14 cellular contexts compared by ENCODE assay signal in genomic region chr18:72107647-72108046, GRCh38.
DNase-seq lines count a peak whose midpoint lies in the region; ATAC-seq, FAIRE-seq and TF ChIP-seq lines count a peak whose summit lies in the region.
"Had no signal": no experiment of that assay in that cellular context is flagged by ENCODE, and none has a peak within 500 bp of the region (broad histone marks: within the 10 kb centered on the region; RNA-seq: fewer than 3 reads in every experiment).

No MANE protein-coding gene starts in this region.

- H4K20me1 ChIP-seq in GM23338 (replicated peaks; ENCODE audit: insufficient read depth) (no peaks in the 10 kb centered on the region), endothelial cell of umbilical vein (replicated peaks; ENCODE audit: control insufficient read depth, extremely low read depth, insufficient read depth, low read length) (no peaks in the 10 kb centered on the region)

- H3K4me1 ChIP-seq in GM23338 (ENCODE audit: insufficient read depth) (no peaks in the 10 kb centered on the region), endothelial cell of umbilical vein (ENCODE audit: control insufficient read depth, extremely low read depth, insufficient read depth, low read length) (no peaks in the 10 kb centered on the region), neuronal stem cell (ENCODE audit: control insufficient read depth in 2 of 2, insufficient read depth in 1 of 2, low read depth in 1 of 2, low read length in 2 of 2) (peaks cover 0 to 5% of the 10 kb centered on the region in 2 donors)
- H3K4me1 ChIP-seq: Caco-2 had no signal

- no peaks in the 10 kb centered on the region for H3F3A ChIP-seq in GM23338 (replicated peaks; ENCODE audit: low read depth)

- peak; percentile 46 for DNase-seq in GM23338 (ENCODE audit: low spot score)
- DNase-seq in NCI-H748 treated with DMSO at 0.1 percent for 48 hours (lab: John Stamatoyannopoulos, UW) = peak; percentile 53
- DNase-seq in endothelial cell of umbilical vein (ENCODE audit: low read depth, low spot score) = peak; percentile 1
- DNase-seq in neuronal stem cell (ENCODE audit: low spot score) = peak; percentile 56
- DNase-seq in OCI-M2 (lab: John Stamatoyannopoulos, UW; ENCODE audit: unreplicated experiment) = no peak
- no peak for DNase-seq in stimulated activated CD4-positive, alpha-beta T cell treated with anti-CD3 and anti-CD28 coated beads, Interleukin-2, amount 100 ng/mL, for 48 hours
- DNase-seq: activated effector memory CD4-positive, alpha-beta T cell treated with anti-CD3 and anti-CD28 coated beads, Interleukin-2, amount 50 U/mL, for 16 hours; Caco-2; cortex of kidney; NCI-H1436 treated with DMSO at 0.1 percent for 48 hours; right cardiac atrium had no signal

- no peak overlapping the region for H2BK12ac ChIP-seq in neuronal stem cell (ENCODE audit: low read length)

- H3K4ac ChIP-seq in neuronal stem cell (ENCODE audit: low read length) = no peak overlapping the region

- H3K9me3 ChIP-seq in endothelial cell of umbilical vein (replicated peaks; ENCODE audit: control insufficient read depth, insufficient read depth, low read length) (no peaks in the 10 kb centered on the region), neuronal stem cell (replicated peaks in 1 of 2; ENCODE audit: control insufficient read depth in 2 of 2, insufficient read depth in 1 of 2, low read depth in 1 of 2, low read length in 2 of 2) (no peaks in the 10 kb centered on the region)
- H3K9me3 ChIP-seq: Caco-2 had no signal

- no peak overlapping the region for H3K4me3 Mint-ChIP-seq in GM23338
- H3K4me3 Mint-ChIP-seq in activated T-helper 17 cell treated with anti-CD3 and anti-CD28 coated beads, Interleukin-2, amount 50 U/mL, for 72 hours = no peak overlapping the region
- H3K4me3 Mint-ChIP-seq: type B pancreatic cell had no signal

- H3K9me2 ChIP-seq in GM23338 (ENCODE audit: insufficient read depth) = no peaks in the 10 kb centered on the region

- no peak overlapping the region for H4K91ac ChIP-seq in neuronal stem cell (ENCODE audit: low read depth, low read length, poor library complexity)

- H3K4me1 Mint-ChIP-seq in GM23338 = no peaks in the 10 kb centered on the region; the same call in 2 of the 3 replicates
- H3K4me1 Mint-ChIP-seq in activated T-helper 17 cell treated with anti-CD3 and anti-CD28 coated beads, Interleukin-2, amount 50 U/mL, for 72 hours = no peaks in the 10 kb centered on the region

- CTCF ChIA-PET in endothelial cell of umbilical vein (lab: Charles Lee) = no interaction called here

- WGBS in neuronal stem cell (ENCODE audit: extremely low coverage in 2 of 2, insufficient read length in 2 of 2, insufficient replicate concordance in 1 of 2), 2 donors = no CpG with 5 or more reads among the region's 6 CpGs

- H2AK5ac ChIP-seq in neuronal stem cell (ENCODE audit: low read depth, low read length) = no peak overlapping the region

- no peaks in the 10 kb centered on the region for H3K36me3 ChIP-seq in GM23338 (ENCODE audit: insufficient read depth)
- no peaks in the 10 kb centered on the region for H3K36me3 ChIP-seq in endothelial cell of umbilical vein (ENCODE audit: control insufficient read depth in 2 of 2, extremely low read depth in 1 of 2, insufficient read depth in 2 of 2, low read length in 2 of 2)
- H3K36me3 ChIP-seq in neuronal stem cell (replicated peaks in 1 of 2; ENCODE audit: control insufficient read depth in 2 of 2, insufficient read depth in 2 of 2, low read length in 2 of 2) = no peaks in the 10 kb centered on the region

- H3K14ac ChIP-seq in neuronal stem cell (ENCODE audit: low read length) = no peak overlapping the region

- H3K79me2 ChIP-seq in GM23338 (replicated peaks; ENCODE audit: insufficient read depth) = no peaks in the 10 kb centered on the region
- H3K79me2 ChIP-seq in endothelial cell of umbilical vein (ENCODE audit: control insufficient read depth, insufficient read depth, low read length) = no peaks in the 10 kb centered on the region

- H3K4me3 ChIP-seq in GM23338 (no peak overlapping the region), endothelial cell of umbilical vein (replicated peaks in 1 of 3; ENCODE audit: insufficient read depth in 1 of 3, low read depth in 1 of 3, low read length in 3 of 3) (no peak overlapping the region), neuronal stem cell (ENCODE audit: low read length in 2 of 2) (no peak overlapping the region)

- no TSS peak for BruUV-seq in endothelial cell of umbilical vein (replicated peaks; lab: Mats Ljungman, UMichigan)

- H3K9me3 Mint-ChIP-seq in GM23338 = peaks cover 77% of the 10 kb centered on the region
- peaks cover 8% of the 10 kb centered on the region for H3K9me3 Mint-ChIP-seq in activated T-helper 17 cell treated with anti-CD3 and anti-CD28 coated beads, Interleukin-2, amount 50 U/mL, for 72 hours
- H3K9me3 Mint-ChIP-seq: type B pancreatic cell had no signal

- H3K27me3 Mint-ChIP-seq in GM23338 (ENCODE audit: insufficient read depth, low read depth, poor library complexity) = peaks cover 3% of the 10 kb centered on the region
- no peaks in the 10 kb centered on the region for H3K27me3 Mint-ChIP-seq in activated T-helper 17 cell treated with anti-CD3 and anti-CD28 coated beads, Interleukin-2, amount 50 U/mL, for 72 hours
- H3K27me3 Mint-ChIP-seq: type B pancreatic cell had no signal

- no peak for TF ChIP-seq POLR2A in endothelial cell of umbilical vein (IDR thresholded peaks at IDR 0.05; ENCODE audit: low read depth, low read length)

- no peaks in the 10 kb centered on the region for H3K79me1 ChIP-seq in neuronal stem cell (ENCODE audit: low read depth, low read length)

- H3K9ac ChIP-seq in endothelial cell of umbilical vein (replicated peaks; ENCODE audit: extremely low read depth, insufficient read depth, low read length) (no peak overlapping the region), neuronal stem cell (ENCODE audit: low read depth, low read length, poor library complexity) (no peak overlapping the region)

- H3K18ac ChIP-seq in neuronal stem cell (ENCODE audit: low read length) = no peak overlapping the region

- TF ChIP-seq CTCF in GM23338 (conservative IDR thresholded peaks at IDR 0.05; ENCODE audit: low read depth in 2 of 2) (no peak), endothelial cell of umbilical vein (IDR thresholded peaks at IDR 0.05; ENCODE audit: extremely low read depth in 1 of 2, insufficient read depth in 1 of 2, low read depth in 1 of 2, low read length in 2 of 2) (no peak)

- H3K23ac ChIP-seq in neuronal stem cell (ENCODE audit: low read depth, low read length, poor library complexity) = no peak overlapping the region

- H2BK15ac ChIP-seq in neuronal stem cell (ENCODE audit: low read length) = no peak overlapping the region

- POLR2A ChIA-PET in endothelial cell of umbilical vein (lab: Charles Lee) = no interaction called here

- peaks cover 13% of the 10 kb centered on the region; the same call in 2 of the 3 replicates for H3K36me3 Mint-ChIP-seq in GM23338 (ENCODE audit: low read depth)
- H3K36me3 Mint-ChIP-seq in activated T-helper 17 cell treated with anti-CD3 and anti-CD28 coated beads, Interleukin-2, amount 50 U/mL, for 72 hours (ENCODE audit: low read depth) = no peaks in the 10 kb centered on the region
- H3K36me3 Mint-ChIP-seq: type B pancreatic cell had no signal

- H3K27me3 ChIP-seq in GM23338 (ENCODE audit: insufficient read depth) = no peaks in the 10 kb centered on the region
- H3K27me3 ChIP-seq in endothelial cell of umbilical vein (ENCODE audit: control insufficient read depth in 2 of 2, insufficient read depth in 2 of 2, low read length in 2 of 2) = no peaks in the 10 kb centered on the region
- no peaks in the 10 kb centered on the region for H3K27me3 ChIP-seq in neuronal stem cell (ENCODE audit: control insufficient read depth in 3 of 3, insufficient read depth in 3 of 3, low read depth in 1 of 3, low read length in 3 of 3)

- no peak overlapping the region for H2AFZ ChIP-seq in GM23338
- H2AFZ ChIP-seq in endothelial cell of umbilical vein (ENCODE audit: low read depth, low read length) = no peak overlapping the region
- H2AFZ ChIP-seq in neuronal stem cell (ENCODE audit: low read length) = peak overlapping the region; percentile 33

- FAIRE-seq in endothelial cell of umbilical vein (lab: Jason Lieb, UNC) = no peak

- H3K27ac Mint-ChIP-seq in GM23338 = no peak overlapping the region
- H3K27ac Mint-ChIP-seq in activated T-helper 17 cell treated with anti-CD3 and anti-CD28 coated beads, Interleukin-2, amount 50 U/mL, for 72 hours = no peak overlapping the region
- H3K27ac Mint-ChIP-seq: type B pancreatic cell had no signal

- ATAC-seq in GM23338 (no peak), GM18873 (IDR thresholded peaks at IDR 0.05; ENCODE audit: low FRiP score, unreplicated experiment) (no peak)
- no peak for ATAC-seq in activated T-helper 17 cell treated with anti-CD3 and anti-CD28 coated beads, Interleukin-2, amount 50 U/mL, for 72 hours (replicated peaks)
- ATAC-seq: right cardiac atrium had no signal

- H3K27ac ChIP-seq in GM23338 (ENCODE audit: low read depth) (no peak overlapping the region), endothelial cell of umbilical vein (ENCODE audit: insufficient read depth, low read depth, low read length) (no peak overlapping the region), neuronal stem cell (replicated peaks; ENCODE audit: low read length) (no peak overlapping the region)

- no peak overlapping the region for H2BK5ac ChIP-seq in neuronal stem cell (ENCODE audit: low read length)

- dilution Hi-C loops in endothelial cell of umbilical vein (cut with MboI; ENCODE audit: extremely low pct_ligation_motif_present, low sequenced_read_pairs) = no loop called here

- H3K4me2 ChIP-seq in GM23338 (no peak overlapping the region), endothelial cell of umbilical vein (ENCODE audit: insufficient read depth, low read length) (no peak overlapping the region), neuronal stem cell (ENCODE audit: insufficient read depth, low read length, poor library complexity, severe bottlenecking) (no peak overlapping the region)

- intact Hi-C loops in endothelial cell of umbilical vein (cut with micrococcal nuclease) = no loop called here

- no peak overlapping the region for H4K8ac ChIP-seq in neuronal stem cell (ENCODE audit: low read depth, low read length)

- H3K9me1 ChIP-seq in endothelial cell of umbilical vein (replicated peaks; ENCODE audit: control insufficient read depth, extremely low read depth, insufficient read depth, low read length) = no peaks in the 10 kb centered on the region

- no peak overlapping the region for H2BK120ac ChIP-seq in neuronal stem cell (ENCODE audit: low read depth, low read length)

TF ChIP-seq in endothelial cell of umbilical vein, 7 proteins besides CTCF, POLR2A, EP300 and RAD21:
- TF ChIP-seq MAX (IDR thresholded peaks at IDR 0.05; ENCODE audit: insufficient read depth, insufficient read length) = no peak
- no peak for TF ChIP-seq MYC (IDR thresholded peaks at IDR 0.05; ENCODE audit: low read depth, low read length)
- TF ChIP-seq FOS (IDR thresholded peaks at IDR 0.05; ENCODE audit: borderline replicate concordance, insufficient read depth, low read length) = no peak

Comparison
In these comparisons a context has a peak if more than half of its experiments do, and no peak if none do; other contexts are left out.
1. DNase-seq: peak in GM23338 (single experiment), NCI-H748 treated with DMSO at 0.1 percent for 48 hours (single experiment), endothelial cell of umbilical vein (single experiment) and neuronal stem cell (single experiment); none in OCI-M2 (single experiment) and stimulated activated CD4-positive, alpha-beta T cell treated with anti-CD3 and anti-CD28 coated beads, Interleukin-2, amount 100 ng/mL, for 48 hours (0 of 2).